In genomic region chr2:127216593-127216992, GRCh38 we compare ENCODE assay signal across 25 cellular contexts. TPM values are rescaled to one million over a fixed set of nuclear protein-coding genes. Genes with fewer than 3 reads are reported as not detected.
A peak's percentile ranks its signal among the peaks of the same experiment; 100 is the strongest.
DNase-seq lines count a peak whose midpoint lies in the region; ATAC-seq, FAIRE-seq and TF ChIP-seq lines count a peak whose summit lies in the region.
"Had no signal": no experiment of that assay in that cellular context is flagged by ENCODE, and none has a peak within 500 bp of the region (broad histone marks: within the 10 kb centered on the region; RNA-seq: fewer than 3 reads in every experiment).

No MANE protein-coding gene starts in this region.

- no TSS peak for BruUV-seq in PC-9 (replicated peaks; lab: Mats Ljungman, UMichigan)

- H3K9ac ChIP-seq in keratinocyte (ENCODE audit: control insufficient read depth, extremely low read depth, insufficient read depth, low read length) = peak overlapping the region; percentile 93

- H2AFZ ChIP-seq in PC-9 = peak overlapping the region; percentile 59; the same call in 1 of the 2 replicates
- H2AFZ ChIP-seq in keratinocyte (ENCODE audit: control insufficient read depth, low read length) = no peak overlapping the region

- peak overlapping the region; percentile 96 for H3K4me2 ChIP-seq in PC-9
- peak overlapping the region; percentile 77 for H3K4me2 ChIP-seq in keratinocyte (ENCODE audit: control insufficient read depth, extremely low read depth, insufficient read depth, low read depth, low read length)

- H3K9me2 ChIP-seq in PC-9 (ENCODE audit: insufficient read depth) = no peaks in the 10 kb centered on the region

- peaks cover 56% of the 10 kb centered on the region for H3F3A ChIP-seq in PC-9 (ENCODE audit: insufficient read depth, low read depth)

- H3K4me3 Mint-ChIP-seq in activated T-helper 17 cell treated with anti-CD3 and anti-CD28 coated beads, Interleukin-2, amount 50 U/mL, for 72 hours = no peak overlapping the region
- H3K4me3 Mint-ChIP-seq: CD4-positive, CD25-positive, alpha-beta regulatory T cell; HFFc6 had no signal

- dilution Hi-C loops in keratinocyte (cut with MboI; ENCODE audit: extremely low pct_ligation_motif_present, low sequenced_read_pairs) = no loop called here

- H3K36me3 Mint-ChIP-seq in activated T-helper 17 cell treated with anti-CD3 and anti-CD28 coated beads, Interleukin-2, amount 50 U/mL, for 72 hours (ENCODE audit: low read depth) = peaks cover 7% of the 10 kb centered on the region
- H3K36me3 Mint-ChIP-seq: CD4-positive, CD25-positive, alpha-beta regulatory T cell had no signal

- no peaks in the 10 kb centered on the region for H3K27me3 ChIP-seq in PC-9 (ENCODE audit: insufficient read depth, low read depth)
- no peaks in the 10 kb centered on the region for H3K27me3 ChIP-seq in keratinocyte (ENCODE audit: control insufficient read depth, extremely low read depth, insufficient read depth, low read length)
- H3K27me3 ChIP-seq in vagina = no peaks in the 10 kb centered on the region
- H3K27me3 ChIP-seq in tibial nerve = peaks cover 0 to 24% of the 10 kb centered on the region in 2 donors

- POLR2A ChIA-PET in PC-9 (lab: Charles Lee; ENCODE audit: unreplicated experiment) = no interaction called here

- DNase-seq in PC-9 = no peak
- DNase-seq in keratinocyte (ENCODE audit: low read depth, low spot score) = no peak
- no peak for DNase-seq in vagina (ENCODE audit: extremely low spot score in 2 of 2)
- DNase-seq in GDM1 (lab: John Stamatoyannopoulos, UW) = no peak
- no peak for DNase-seq in tibial nerve (ENCODE audit: low spot score in 2 of 2)
- no peak for DNase-seq in SKM-1 (lab: John Stamatoyannopoulos, UW; ENCODE audit: unreplicated experiment)
- DNase-seq: CD4-positive, CD25-positive, alpha-beta regulatory T cell; EL; HFFc6; KBM-7; MM.1S; NCI-H1048; NCI-H1417 treated with DMSO at 0.1 percent for 48 hours; NCI-H187; NCI-H2107; NCI-H446 treated with DMSO at 0.1 percent for 48 hours; NCI-H526 treated with DMSO at 0.1 percent for 48 hours; OCI-M1; RPMI8226; SHP77 treated with DMSO at 0.1 percent for 48 hours had no signal

- peak overlapping the region; percentile 97 for H3K27ac ChIP-seq in PC-9
- H3K27ac ChIP-seq in keratinocyte (ENCODE audit: control insufficient read depth, insufficient read depth, low read length) = peak overlapping the region; percentile 93
- H3K27ac ChIP-seq in vagina = peak overlapping the region; percentile 79
- H3K27ac ChIP-seq in tibial nerve = no peak overlapping the region
- H3K27ac ChIP-seq: HL-60 had no signal

- FAIRE-seq in keratinocyte (lab: Jason Lieb, UNC) = peak; percentile 48
- FAIRE-seq: H54, HepG2 had no signal

- peak overlapping the region; percentile 79 for H3K4me3 ChIP-seq in PC-9
- no peak overlapping the region for H3K4me3 ChIP-seq in keratinocyte (ENCODE audit: control insufficient read depth in 2 of 3, extremely low read depth in 1 of 3, insufficient read depth in 2 of 3, low read depth in 1 of 3, low read length in 3 of 3)
- H3K4me3 ChIP-seq in vagina = no peak overlapping the region
- no peak overlapping the region for H3K4me3 ChIP-seq in tibial nerve

- H3K9me3 ChIP-seq in PC-9 (ENCODE audit: insufficient read depth, low read depth) (peaks cover 6% of the 10 kb centered on the region), keratinocyte (ENCODE audit: control insufficient read depth, low read depth, low read length) (no peaks in the 10 kb centered on the region), vagina (no peaks in the 10 kb centered on the region), tibial nerve (peaks cover 0 to 21% (median 0%) of the 10 kb centered on the region in 4 donors)

- WGBS in tibial nerve, 2 donors = 92 to 94% methylated on average over 1 of the region's 1 CpG

- no peak for TF ChIP-seq EP300 in tibial nerve (IDR thresholded peaks at IDR 0.05)

- H4K20me1 ChIP-seq in PC-9 (ENCODE audit: insufficient read depth) (no peaks in the 10 kb centered on the region), keratinocyte (ENCODE audit: control insufficient read depth, extremely low read depth, insufficient read depth, low read length) (no peaks in the 10 kb centered on the region)

- TF ChIP-seq POLR2A in vagina (IDR thresholded peaks at IDR 0.05) (no peak), tibial nerve (IDR thresholded peaks at IDR 0.05) (no peak)

- intact Hi-C loops in PC-9 (cut with micrococcal nuclease; ENCODE audit: unreplicated experiment) = loop anchor here (5.0 kb wide), 1 partner anchor 76 kb away; the partner anchor contains the start of gene ERCC3
- intact Hi-C loops in vagina (cut with DNase I) = no loop called here

- H3K4me1 ChIP-seq in PC-9 (replicated peaks; ENCODE audit: insufficient read depth) (peaks cover 34% of the 10 kb centered on the region), keratinocyte (ENCODE audit: control insufficient read depth, extremely low read depth, insufficient read depth, low read length) (peaks cover 32% of the 10 kb centered on the region), vagina (peaks cover 36% of the 10 kb centered on the region), tibial nerve (peaks cover 0 to 23% (median 13%) of the 10 kb centered on the region in 4 donors)

- CTCF ChIA-PET in PC-9 (lab: Charles Lee) = no interaction called here

- no peaks in the 10 kb centered on the region for H3K9me3 Mint-ChIP-seq in activated T-helper 17 cell treated with anti-CD3 and anti-CD28 coated beads, Interleukin-2, amount 50 U/mL, for 72 hours

- peak; percentile 81 for ATAC-seq in activated T-helper 17 cell treated with anti-CD3 and anti-CD28 coated beads, Interleukin-2, amount 50 U/mL, for 72 hours (replicated peaks)
- ATAC-seq: HepG2 had no signal

- peaks cover 7% of the 10 kb centered on the region for H3K4me1 Mint-ChIP-seq in activated T-helper 17 cell treated with anti-CD3 and anti-CD28 coated beads, Interleukin-2, amount 50 U/mL, for 72 hours

- peaks cover 49% of the 10 kb centered on the region for H3K27me3 Mint-ChIP-seq in activated T-helper 17 cell treated with anti-CD3 and anti-CD28 coated beads, Interleukin-2, amount 50 U/mL, for 72 hours

- H3K27ac Mint-ChIP-seq in activated T-helper 17 cell treated with anti-CD3 and anti-CD28 coated beads, Interleukin-2, amount 50 U/mL, for 72 hours = no peak overlapping the region
- H3K27ac Mint-ChIP-seq: CD4-positive, CD25-positive, alpha-beta regulatory T cell; HFFc6 had no signal

- H3K9me1 ChIP-seq in keratinocyte (ENCODE audit: control insufficient read depth, extremely low read depth, insufficient read depth, low read length) = no peaks in the 10 kb centered on the region

- TF ChIP-seq CTCF in PC-9 (conservative IDR thresholded peaks at IDR 0.05) (no peak), keratinocyte (optimal IDR thresholded peaks at IDR 0.05 in 1 of 3, IDR thresholded peaks at IDR 0.05 in 1 of 3, conservative IDR thresholded peaks at IDR 0.05 in 1 of 3; ENCODE audit: extremely low read depth in 1 of 3, insufficient read depth in 2 of 3, low read length in 3 of 3) (no peak), vagina (IDR thresholded peaks at IDR 0.05) (no peak), tibial nerve (IDR thresholded peaks at IDR 0.05) (no peak)

- H3K79me2 ChIP-seq in PC-9 (ENCODE audit: low read depth) = peaks cover 74% of the 10 kb centered on the region
- peaks cover 22% of the 10 kb centered on the region for H3K79me2 ChIP-seq in keratinocyte (ENCODE audit: control insufficient read depth, insufficient read depth, low read length)

- H3K36me3 ChIP-seq in PC-9 (ENCODE audit: low read depth) (peaks cover 7% of the 10 kb centered on the region; the same call in 1 of the 2 replicates), keratinocyte (ENCODE audit: control insufficient read depth in 2 of 2, extremely low read depth in 1 of 2, insufficient read depth in 2 of 2, low read length in 2 of 2) (no peaks in the 10 kb centered on the region), vagina (no peaks in the 10 kb centered on the region), tibial nerve (no peaks in the 10 kb centered on the region)

RNA-seq across cellular contexts. Expression of gene CYP27C1, which starts 3.5 kb away (rescaled TPM):
- total RNA-seq in PC-9 (2021) (0.94 and 1.6 TPM in 2 replicates), vagina (3.2 TPM), tibial nerve (1 to 10 TPM in 1 of 4 donors, under 1 TPM in 3; 0.42 to 1.2 (median 0.73) TPM)
- not detected for total RNA-seq in activated T-helper 17 cell treated with anti-CD3 and anti-CD28 coated beads, Interleukin-2, amount 50 U/mL, for 72 hours
- 3.1 to 7.9 TPM (median 6.1 TPM) in 3 replicates for polyA plus RNA-seq in keratinocyte
- polyA plus RNA-seq in keratinocyte (2011; ENCODE audit: low read depth) = 2.2 TPM
- polyA plus RNA-seq in keratinocyte (2011; cell fraction: cytosol; rRNA removed) = 4.0 and 4.8 TPM in 2 replicates
- polyA plus RNA-seq in keratinocyte (2011; cell fraction: nucleus; rRNA removed) = 10.8 and 12.3 TPM in 2 replicates
- polyA plus RNA-seq in keratinocyte (2012; ENCODE audit: low replicate concordance) = 2.3 and 7.4 TPM in 2 replicates
- polyA minus RNA-seq in keratinocyte = 2.9 to 6.9 TPM (median 4.4 TPM) in 3 replicates
- polyA minus RNA-seq in keratinocyte (2011; cell fraction: cytosol; rRNA and poly(A)+ RNA removed) = 1.3 TPM
- 1.6 and 3.5 TPM in 2 replicates for polyA minus RNA-seq in keratinocyte (2011; cell fraction: nucleus; rRNA and poly(A)+ RNA removed)
- total RNA-seq: CD4-positive, CD25-positive, alpha-beta regulatory T cell; HepG2; HT-29 had no signal
- polyA plus RNA-seq: CD4-positive, CD25-positive, alpha-beta regulatory T cell; HepG2 had no signal

Comparison
In these comparisons a context has a peak if more than half of its experiments do, and no peak if none do; other contexts are left out.
1. H3K27ac ChIP-seq: peak in PC-9 (single experiment), keratinocyte (single experiment) and vagina (single experiment); none in tibial nerve (0 of 4).